15 cellular contexts compared by ENCODE assay signal in genomic region chr2:102116675-102117471, GRCh38. TPM values are rescaled to one million over a fixed set of nuclear protein-coding genes. Genes with fewer than 3 reads are reported as not detected.
A peak's percentile ranks its signal among the peaks of the same experiment; 100 is the strongest.
DNase-seq lines count a peak whose midpoint lies in the region; ATAC-seq and TF ChIP-seq lines count a peak whose summit lies in the region.
"Had no signal": no experiment of that assay in that cellular context is flagged by ENCODE, and none has a peak within 500 bp of the region (broad histone marks: within the 10 kb centered on the region; RNA-seq: fewer than 3 reads in every experiment).

No MANE protein-coding gene starts in this region.

- H3K27me3 ChIP-seq in heart right ventricle (no peaks in the 10 kb centered on the region), spleen (replicated peaks in 1 of 7) (no peaks in the 10 kb centered on the region)
- H3K27me3 ChIP-seq: gastroesophageal sphincter, MG63, suprapubic skin had no signal

- peak overlapping the region; percentile 53 to 57 for H3K4me3 Mint-ChIP-seq in activated T-cell treated with anti-CD3 and anti-CD28 coated beads, Interleukin-2, amount 50 U/mL, for 72 hours

- H3K27me3 Mint-ChIP-seq in activated T-cell treated with anti-CD3 and anti-CD28 coated beads, Interleukin-2, amount 50 U/mL, for 72 hours (ENCODE audit: low read depth), result peaks cover 17% of the 10 kb centered on the region

- no peaks in the 10 kb centered on the region for H3K9me3 ChIP-seq in heart right ventricle
- no peaks in the 10 kb centered on the region for H3K9me3 ChIP-seq in spleen
- H3K9me3 ChIP-seq: gastroesophageal sphincter, MG63, suprapubic skin had no signal

- no peak for TF ChIP-seq POLR2A in spleen (IDR thresholded peaks at IDR 0.05)

- peak overlapping the region in 5 of 10 donors; percentile 5 to 56 (median 18) for H3K27ac ChIP-seq in heart right ventricle
- peak overlapping the region in 5 of 8 donors; percentile 2 to 50 (median 15) for H3K27ac ChIP-seq in spleen
- H3K27ac ChIP-seq: gastroesophageal sphincter, suprapubic skin had no signal

- peaks cover 69% of the 10 kb centered on the region for H3K4me1 Mint-ChIP-seq in activated T-cell treated with anti-CD3 and anti-CD28 coated beads, Interleukin-2, amount 50 U/mL, for 72 hours (ENCODE audit: low read depth)

- no peaks in the 10 kb centered on the region for H3K36me3 ChIP-seq in heart right ventricle
- peaks cover 0 to 6% (median 0%) of the 10 kb centered on the region in 6 donors for H3K36me3 ChIP-seq in spleen
- H3K36me3 ChIP-seq: gastroesophageal sphincter, suprapubic skin had no signal

- H3K4me3 ChIP-seq in heart right ventricle (no peak overlapping the region), spleen (no peak overlapping the region)
- H3K4me3 ChIP-seq: gastroesophageal sphincter, MG63, suprapubic skin had no signal

- H3K9me3 Mint-ChIP-seq in activated T-cell treated with anti-CD3 and anti-CD28 coated beads, Interleukin-2, amount 50 U/mL, for 72 hours, result peaks cover 2 to 3% of the 10 kb centered on the region in 2 donors

- DNase-seq in activated T-cell treated with anti-CD3 and anti-CD28 coated beads, Interleukin-2, amount 50 U/mL, for 72 hours, result no peak
- DNase-seq in activated T-cell treated with anti-CD3 and anti-CD28 coated beads, Interleukin-2, amount 50 U/mL, for 48 hours, result no peak
- peak in 1 of 2 donors; percentile 56 for DNase-seq in heart right ventricle
- DNase-seq in spleen, result no peak
- DNase-seq in posterior vena cava (ENCODE audit: low spot score), result no peak
- no peak for DNase-seq in NCI-H748 (lab: John Stamatoyannopoulos, UW; ENCODE audit: unreplicated experiment)
- DNase-seq: activated CD8-positive, alpha-beta memory T cell treated with anti-CD3 and anti-CD28 coated beads for 24 hours; MG63; NCI-H2029; NCI-H524 treated with DMSO at 0.1 percent for 48 hours; stimulated activated CD4-positive, alpha-beta T cell treated with anti-CD3 and anti-CD28 coated beads, Interleukin-12 subunit alpha, Interleukin-12 subunit beta, amount 100 ng/mL, for 4 hours had no signal

- ATAC-seq in activated T-cell treated with anti-CD3 and anti-CD28 coated beads, Interleukin-2, amount 50 U/mL, for 72 hours (replicated peaks in 1 of 2), result peak in 1 of 2 donors; percentile 38
- ATAC-seq in heart right ventricle, result peak; percentile 61 to 91 (median 76)
- ATAC-seq in GM21576 (IDR thresholded peaks at IDR 0.05; ENCODE audit: unreplicated experiment), result no peak
- ATAC-seq: gastroesophageal sphincter had no signal

- peak overlapping the region; percentile 14 for H3K27ac Mint-ChIP-seq in activated T-cell treated with anti-CD3 and anti-CD28 coated beads, Interleukin-2, amount 50 U/mL, for 72 hours

- peaks cover 0 to 50% (median 9%) of the 10 kb centered on the region in 9 donors for H3K4me1 ChIP-seq in heart right ventricle
- H3K4me1 ChIP-seq in spleen, result peaks cover 0 to 20% (median 0%) of the 10 kb centered on the region in 6 donors

- 57 to 72% methylated on average over 8 of the region's 8 CpGs for WGBS in heart right ventricle, 2 donors
- 47 to 66% (median 49%) methylated on average over 8 of the region's 8 CpGs for WGBS in spleen, 5 donors

- H3K36me3 Mint-ChIP-seq in activated T-cell treated with anti-CD3 and anti-CD28 coated beads, Interleukin-2, amount 50 U/mL, for 72 hours (ENCODE audit: insufficient read depth in 2 of 2), result peaks cover 12 to 19% of the 10 kb centered on the region in 2 donors

- TF ChIP-seq CTCF in heart right ventricle (IDR thresholded peaks at IDR 0.05), result no peak
- no peak for TF ChIP-seq CTCF in spleen (IDR thresholded peaks at IDR 0.05 in 8 of 11, conservative IDR thresholded peaks at IDR 0.05 in 3 of 11)

- intact Hi-C loops in heart right ventricle (cut with DNase I) (no loop called here), spleen (cut with DNase I; ENCODE audit: low total_unique reads) (no loop called here), posterior vena cava (cut with DNase I) (no loop called here)

TF ChIP-seq in PFSK-1, 5 proteins besides CTCF, POLR2A, EP300 and RAD21:
- TF ChIP-seq REST (IDR thresholded peaks at IDR 0.05; ENCODE audit: insufficient read depth in 1 of 2, low read depth in 2 of 2, low read length in 2 of 2) (no peak), SIN3A (IDR thresholded peaks at IDR 0.05; ENCODE audit: borderline replicate concordance, insufficient read depth, low read length) (no peak), TAF1 (IDR thresholded peaks at IDR 0.05; ENCODE audit: borderline replicate concordance, insufficient read depth, low read length) (no peak), FOXP2 (optimal IDR thresholded peaks at IDR 0.05; ENCODE audit: borderline replicate concordance, extremely low read depth, extremely low read length, insufficient read depth) (peak; percentile 92), POLR2AphosphoS5 (IDR thresholded peaks at IDR 0.05; ENCODE audit: low read depth, low read length) (no peak)

RNA-seq across cellular contexts. Expression of gene IL1R1, which starts 25.7 kb away (rescaled TPM):
- 10 to 100 TPM; 14.3 to 14.5 TPM for total RNA-seq in activated T-cell treated with anti-CD3 and anti-CD28 coated beads, Interleukin-2, amount 50 U/mL, for 72 hours
- 21.7 TPM for polyA plus RNA-seq in PFSK-1 (2012; ENCODE audit: insufficient read length, low read depth)
- 10 to 100 TPM in 9 of 10 donors, 1 to 10 TPM in 1; 5.7 to 47.0 (median 17.6) TPM for total RNA-seq in heart right ventricle
- 10 to 100 TPM; 22.0 to 28.7 TPM for polyA plus RNA-seq in heart right ventricle
- 100 to 1,000 TPM in 1 of 7 donors, 10 to 100 TPM in 6; 66.9 to 163 (median 80.8) TPM for total RNA-seq in spleen
- polyA plus RNA-seq in spleen, result 10 to 100 TPM in 2 of 3 donors, 1 to 10 TPM in 1; 7.6 to 17.0 (median 14.3) TPM
- total RNA-seq in posterior vena cava, result 100 to 1,000 TPM; 147 to 189 TPM
